In the genomic region with DNA sequence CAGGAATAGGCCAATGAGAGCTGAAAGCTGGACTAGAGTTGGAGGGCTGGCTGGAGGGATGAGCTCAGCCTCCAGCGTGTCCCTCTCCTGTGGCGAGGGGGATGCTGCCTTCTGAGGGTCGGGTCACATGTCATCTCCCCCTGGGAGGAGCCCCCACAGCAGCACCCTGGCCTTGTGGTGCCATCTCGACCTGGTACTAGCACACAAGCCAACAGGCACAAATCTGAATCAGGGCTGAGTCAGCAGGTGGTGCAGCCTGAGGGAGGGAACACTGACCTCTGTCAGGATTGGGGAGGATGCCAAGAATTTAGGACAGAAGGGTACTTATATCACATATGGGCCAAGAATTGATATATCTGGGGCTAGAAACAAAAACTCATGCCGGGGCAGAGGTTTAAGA, we compare ENCODE assay signal across 16 cellular contexts.
DNase-seq lines count a peak whose midpoint lies in the region; ATAC-seq and TF ChIP-seq lines count a peak whose summit lies in the region.
"Had no signal": no experiment of that assay in that cellular context is flagged by ENCODE, and none has a peak within 500 bp of the region (broad histone marks: within the 10 kb centered on the region; RNA-seq: fewer than 3 reads in every experiment).

No MANE protein-coding gene starts in this region.

- peak; percentile 35 for DNase-seq in Daoy (ENCODE audit: low read depth)
- DNase-seq in iris pigment epithelial cell (ENCODE audit: low read depth), result peak; percentile 3
- DNase-seq in Calu3, result no peak
- no peak for DNase-seq in activated CD4-positive, CD25-positive, alpha-beta regulatory T cell (lab: John Stamatoyannopoulos, UW)
- DNase-seq in SW 1271 (lab: John Stamatoyannopoulos, UW), result no peak
- DNase-seq: GDM1, left cardiac atrium, NCI-H1048, NCI-H446 treated with DMSO at 0.1 percent for 48 hours, PC-9 had no signal

- no peak for ATAC-seq in activated T-helper 17 cell treated with anti-CD3 and anti-CD28 coated beads, Interleukin-2, amount 50 U/mL, for 72 hours (replicated peaks)
- ATAC-seq in GM19455 (IDR thresholded peaks at IDR 0.05; ENCODE audit: unreplicated experiment), result no peak

- H3K27me3 ChIP-seq in ACC112 (ENCODE audit: insufficient read depth, low read length), result no peaks in the 10 kb centered on the region
- H3K27me3 ChIP-seq: BLaER1, suprapubic skin had no signal

- H3K4me3 Mint-ChIP-seq in activated T-helper 17 cell treated with anti-CD3 and anti-CD28 coated beads, Interleukin-2, amount 50 U/mL, for 72 hours, result no peak overlapping the region
- H3K4me3 Mint-ChIP-seq in Calu3 (ENCODE audit: low read depth, unreplicated experiment), result no peak overlapping the region

- H3K4me1 Mint-ChIP-seq in activated T-helper 17 cell treated with anti-CD3 and anti-CD28 coated beads, Interleukin-2, amount 50 U/mL, for 72 hours, result peaks cover 32% of the 10 kb centered on the region
- H3K4me1 Mint-ChIP-seq in Calu3 (ENCODE audit: low read depth, unreplicated experiment), result no peaks in the 10 kb centered on the region

- H3K36me3 Mint-ChIP-seq in activated T-helper 17 cell treated with anti-CD3 and anti-CD28 coated beads, Interleukin-2, amount 50 U/mL, for 72 hours (ENCODE audit: low read depth), result peaks cover 18% of the 10 kb centered on the region
- no peaks in the 10 kb centered on the region for H3K36me3 Mint-ChIP-seq in Calu3 (ENCODE audit: insufficient read depth, unreplicated experiment)

- H3K4me1 ChIP-seq in ACC112 (ENCODE audit: control insufficient read depth, insufficient read depth, low read length, unreplicated experiment), result peaks cover 24% of the 10 kb centered on the region
- H3K4me1 ChIP-seq: BLaER1, suprapubic skin had no signal

- H3K27me3 Mint-ChIP-seq in activated T-helper 17 cell treated with anti-CD3 and anti-CD28 coated beads, Interleukin-2, amount 50 U/mL, for 72 hours, result no peaks in the 10 kb centered on the region
- peaks cover 42% of the 10 kb centered on the region for H3K27me3 Mint-ChIP-seq in Calu3 (ENCODE audit: unreplicated experiment)

- H3K36me3 ChIP-seq in ACC112 (ENCODE audit: insufficient read depth, low read length), result no peaks in the 10 kb centered on the region

- H3K79me2 ChIP-seq in ACC112 (ENCODE audit: control insufficient read depth, insufficient read depth, low read length, unreplicated experiment), result no peaks in the 10 kb centered on the region

- H3K27ac Mint-ChIP-seq in activated T-helper 17 cell treated with anti-CD3 and anti-CD28 coated beads, Interleukin-2, amount 50 U/mL, for 72 hours, result peak overlapping the region; percentile 74
- no peak overlapping the region for H3K27ac Mint-ChIP-seq in Calu3 (ENCODE audit: unreplicated experiment)

- H3K4me3 ChIP-seq in ACC112 (ENCODE audit: low read depth, low read length), result no peak overlapping the region
- H3K4me3 ChIP-seq: BLaER1, PC-9, skin epidermis, suprapubic skin had no signal

- peak overlapping the region; percentile 25; the same call in 1 of the 2 replicates for H3K27ac ChIP-seq in ACC112 (ENCODE audit: low read depth, low read length)
- H3K27ac ChIP-seq: BLaER1, PC-9, skin epidermis, suprapubic skin had no signal

- BruUV-seq in Calu3 (replicated peaks; lab: Mats Ljungman, UMichigan), result no TSS peak

- intact Hi-C loops in Calu3 (cut with micrococcal nuclease; ENCODE audit: unreplicated experiment), result no loop called here

- H2AFZ ChIP-seq in ACC112 (ENCODE audit: low read length, unreplicated experiment), result no peak overlapping the region
- H2AFZ ChIP-seq: PC-9 had no signal

- TF ChIP-seq CTCF in Calu3 (IDR thresholded peaks at IDR 0.05; ENCODE audit: unreplicated experiment), result no peak

- CTCF ChIA-PET in Calu3 (lab: Charles Lee), result no interaction called here

- no peaks in the 10 kb centered on the region for H3K9me3 Mint-ChIP-seq in activated T-helper 17 cell treated with anti-CD3 and anti-CD28 coated beads, Interleukin-2, amount 50 U/mL, for 72 hours
- no peaks in the 10 kb centered on the region for H3K9me3 Mint-ChIP-seq in Calu3 (ENCODE audit: low read depth, unreplicated experiment)

Comparison
In these comparisons a context has a peak if more than half of its experiments do, and no peak if none do; other contexts are left out.
1. DNase-seq: peak in Daoy (single experiment) and iris pigment epithelial cell (single experiment); none in Calu3 (single experiment), activated CD4-positive, CD25-positive, alpha-beta regulatory T cell (0 of 4) and SW 1271 (0 of 2).